In the genomic region with DNA sequence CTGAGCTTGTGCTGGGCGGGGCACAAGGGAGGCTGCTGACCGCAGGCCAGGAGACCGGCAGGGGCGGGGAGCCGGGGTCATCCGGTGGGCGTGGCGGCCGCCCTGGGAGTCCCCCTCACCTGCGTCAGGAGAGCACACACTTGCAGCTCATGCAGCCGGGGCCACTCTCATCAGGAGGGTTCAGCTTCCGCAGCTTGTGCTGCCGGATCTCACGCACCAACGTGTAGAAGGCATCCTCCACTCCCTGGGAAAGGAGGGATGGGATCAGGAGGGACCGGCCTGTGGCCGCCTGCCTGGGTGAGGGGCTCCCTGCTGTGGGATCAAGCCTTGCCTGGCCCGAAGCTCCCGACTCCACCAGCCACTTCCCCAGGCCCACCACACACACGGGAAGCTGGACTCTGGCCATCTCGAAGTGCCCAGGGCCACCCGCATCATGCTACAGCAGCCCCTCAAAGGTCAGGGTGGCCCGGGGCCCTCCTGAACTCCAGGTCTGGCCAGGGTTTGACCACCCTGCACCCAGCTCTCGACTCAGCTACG, we compare ENCODE assay signal across 21 cellular contexts. TPM values are rescaled to one million over a fixed set of nuclear protein-coding genes. Genes with fewer than 3 reads are reported as not detected.
DNase-seq lines count a peak whose midpoint lies in the region; ATAC-seq, FAIRE-seq and TF ChIP-seq lines count a peak whose summit lies in the region.
"Had no signal": no experiment of that assay in that cellular context is flagged by ENCODE, and none has a peak within 500 bp of the region (broad histone marks: within the 10 kb centered on the region; RNA-seq: fewer than 3 reads in every experiment).

No MANE protein-coding gene starts in this region.

- no peak overlapping the region for H3K9ac ChIP-seq in K562 (ENCODE audit: insufficient read depth in 1 of 2, low read depth in 2 of 2, low read length in 2 of 2)

- no peak for ATAC-seq in K562
- ATAC-seq in sciatic nerve = no peak
- ATAC-seq in GM18517 (IDR thresholded peaks at IDR 0.05; ENCODE audit: unreplicated experiment) = no peak
- no peak for ATAC-seq in GM18868 (IDR thresholded peaks at IDR 0.05; ENCODE audit: unreplicated experiment)
- ATAC-seq: GM23338, HCT116 had no signal

- no peak overlapping the region for H3K27ac Mint-ChIP-seq in Calu3 (ENCODE audit: unreplicated experiment)
- H3K27ac Mint-ChIP-seq: GM23338 had no signal

- peaks cover 7% of the 10 kb centered on the region for H3K4me1 Mint-ChIP-seq in Calu3 (ENCODE audit: low read depth, unreplicated experiment)

- BruUV-seq in Calu3 (replicated peaks; lab: Mats Ljungman, UMichigan) (no TSS peak), K562 (replicated peaks; lab: Mats Ljungman, UMichigan) (no TSS peak)

- H3K27ac ChIP-seq in K562 (ENCODE audit: extremely low read depth, low read depth, low read length) = no peak overlapping the region
- H3K27ac ChIP-seq: SJSA1 had no signal

- H3K4me2 ChIP-seq in K562 (ENCODE audit: insufficient read depth, low read length) = no peak overlapping the region
- H3K4me2 ChIP-seq: GM23338 had no signal

- peaks cover 17% of the 10 kb centered on the region for H3K79me2 ChIP-seq in K562 (ENCODE audit: control insufficient read depth, insufficient read depth, low read length)

- in situ Hi-C loops in K562 (cut with MboI) = no loop called here

- intact Hi-C loops in Calu3 (cut with micrococcal nuclease; ENCODE audit: unreplicated experiment) = no loop called here
- intact Hi-C loops in K562 (cut with micrococcal nuclease) = no loop called here
- intact Hi-C loops in sciatic nerve (cut with DNase I) = no loop called here

- no peak overlapping the region for H3K4me3 ChIP-seq in K562
- H3K4me3 ChIP-seq: GM23338, SJSA1 had no signal

- 0 out of 2 replicates have a peak, but pooled peaks cover 4% of the 10 kb centered on the region for H4K20me1 ChIP-seq in K562 (replicated peaks; ENCODE audit: control insufficient read depth, insufficient read depth, low read length)

- TF ChIP-seq EP300 in K562 (IDR thresholded peaks at IDR 0.05; ENCODE audit: low read length) = no peak

- no peaks in the 10 kb centered on the region for H3K27me3 Mint-ChIP-seq in Calu3 (ENCODE audit: unreplicated experiment)

- TF ChIP-seq RAD21 in K562 (CRISPR knock-in tag; conservative IDR thresholded peaks at IDR 0.05 in 1 of 2, IDR thresholded peaks at IDR 0.05 in 1 of 2) = no peak

- H3K36me3 ChIP-seq in K562 (ENCODE audit: control insufficient read depth, insufficient read depth, low read length) = peaks cover 35% of the 10 kb centered on the region; the same call in 1 of the 3 replicates

- TF ChIP-seq POLR2A in K562 (conservative IDR thresholded peaks at IDR 0.05) = 0 out of 2 replicates have a peak, but pooled peaks have one; percentile 4

- POLR2A ChIA-PET in K562 (lab: Yijun Ruan, JAX) = interaction anchor here (0.8 to 1.0 kb wide), 2 partner anchors 11 to 14 kb away, joined by 3 to 5 read pairs; no protein-coding TSS in a partner anchor

- H3K27me3 ChIP-seq in K562 (ENCODE audit: control insufficient read depth in 2 of 2, insufficient read depth in 2 of 2, low read length in 2 of 2) = no peaks in the 10 kb centered on the region
- H3K27me3 ChIP-seq: SJSA1 had no signal

- CTCF ChIA-PET in Calu3 (lab: Charles Lee) = no interaction called here
- CTCF ChIA-PET in K562 (lab: Yijun Ruan, JAX; ENCODE audit: low intra/inter-chr PET ratio) = no interaction called here

- peaks cover 15 to 84% of the 10 kb centered on the region in 2 experiments for H3K4me1 ChIP-seq in K562 (replicated peaks in 1 of 2; ENCODE audit: control insufficient read depth in 2 of 2, insufficient read depth in 2 of 2, low read length in 2 of 2)

- no peaks in the 10 kb centered on the region for H3K9me3 Mint-ChIP-seq in Calu3 (ENCODE audit: low read depth, unreplicated experiment)

- no peaks in the 10 kb centered on the region for H3K9me1 ChIP-seq in K562 (ENCODE audit: control insufficient read depth, insufficient read depth, low read length)

- H2AFZ ChIP-seq in K562 (ENCODE audit: low read depth, low read length) = no peak overlapping the region
- H2AFZ ChIP-seq: GM23338 had no signal

- H3K4me3 Mint-ChIP-seq in Calu3 (ENCODE audit: low read depth, unreplicated experiment) = peak overlapping the region; percentile 31

- no peak for TF ChIP-seq CTCF in Calu3 (IDR thresholded peaks at IDR 0.05; ENCODE audit: unreplicated experiment)
- TF ChIP-seq CTCF in K562 (IDR thresholded peaks at IDR 0.05 in 2 of 3, conservative IDR thresholded peaks at IDR 0.05 in 1 of 3; ENCODE audit: insufficient read depth in 2 of 3, low read depth in 1 of 3, low read length in 3 of 3) = no peak

- no peak for FAIRE-seq in K562 (lab: Jason Lieb, UNC)

- no peak for DNase-seq in Calu3
- DNase-seq in HT-29 (ENCODE audit: low spot score) = peak; percentile 64
- peak in 1 of 4 experiments; percentile 20 for DNase-seq in K562 (ENCODE audit: extremely low read depth in 1 of 4, low spot score in 3 of 4)
- DNase-seq in sciatic nerve (ENCODE audit: low spot score) = peak; percentile 57
- no peak for DNase-seq in AG20443 (ENCODE audit: low spot score)
- DNase-seq: COR-L47, GF-D8, KBM-7, MV-4-11, NCI-H1417, NCI-H187, NCI-H2107, NCI-H2227 treated with DMSO at 0.1 percent for 48 hours, NCI-H510A treated with DMSO at 0.1 percent for 48 hours, NCI-H774, RPMI8226 had no signal

- H3K36me3 Mint-ChIP-seq in Calu3 (ENCODE audit: insufficient read depth, unreplicated experiment) = peaks cover 49% of the 10 kb centered on the region

- 96% methylated on average over 9 of the region's 25 CpGs for WGBS in K562 (ENCODE audit: insufficient coverage, low coverage, missing lambda C conversion rate)

- no peaks in the 10 kb centered on the region for H3K9me3 ChIP-seq in K562 (replicated peaks; ENCODE audit: control insufficient read depth, insufficient read depth, low read depth, low read length)
- H3K9me3 ChIP-seq: SJSA1 had no signal

RNA-seq across cellular contexts. Expression of a gene that starts 2.8 kb away (rescaled TPM):
- 42.1 and 47.9 TPM in 2 replicates for total RNA-seq in Calu3 (2022)
- 217 and 259 TPM in 2 replicates for total RNA-seq in HT-29 (2014; rRNA removed; shearing (Covaris generic))
- 31.9 and 88.4 TPM in 2 replicates for total RNA-seq in K562 (2011; cell fraction: chromatin; rRNA removed; ENCODE audit: low replicate concordance)
- 70.2 and 80.9 TPM in 2 replicates for total RNA-seq in K562 (2011; cell fraction: nucleolus; rRNA removed)
- 37.3 and 47.9 TPM in 2 replicates for total RNA-seq in K562 (2011; cell fraction: nucleoplasm; rRNA removed)
- total RNA-seq in K562 (2014; rRNA removed) = 73.5 and 75.9 TPM in 2 replicates
- total RNA-seq in K562 (2014; rRNA removed; fragmentation: Illumina TruSeq; extraction: Trizol) = 11.3 and 16.8 TPM in 2 replicates
- total RNA-seq in K562 (2015; rRNA removed; fragmentation: Illumina TruSeq; extraction: Trizol) = 41.3 and 43.3 TPM in 2 replicates
- total RNA-seq in K562 (2021) = 64.9 and 68.5 TPM in 2 replicates
- polyA plus RNA-seq in K562 (2011; rRNA removed) = 29.6 and 34.9 TPM in 2 replicates
- polyA plus RNA-seq in K562 (2011; cell fraction: cytosol; rRNA removed) = 39.3 and 69.6 TPM in 2 replicates
- polyA plus RNA-seq in K562 (2011; cell fraction: nucleus; rRNA removed) = 98.3 and 113 TPM in 2 replicates
- polyA plus RNA-seq in K562 (2012) = 47.4 and 91.9 TPM in 2 replicates
- polyA plus RNA-seq in K562 (2014; fragmentation: Illumina TruSeq; extraction: Trizol) = 28.0 and 46.2 TPM in 2 replicates
- 1 to 10 TPM; 2.8 to 5.8 TPM for polyA plus RNA-seq in K562 (2014; fragmentation: Nextera tagmentation; extraction: Ambion mirVana)
- 52.0 and 61.3 TPM in 2 replicates for polyA plus RNA-seq in K562 (2014; rRNA removed)
- polyA minus RNA-seq in K562 (2011; rRNA and poly(A)+ RNA removed) = 17.3 and 37.2 TPM in 2 replicates
- polyA minus RNA-seq in K562 (2011; cell fraction: cytosol; rRNA and poly(A)+ RNA removed) = 18.2 and 20.6 TPM in 2 replicates
- 13.1 and 25.3 TPM in 2 replicates for polyA minus RNA-seq in K562 (2011; cell fraction: nucleus; rRNA and poly(A)+ RNA removed)
- total RNA-seq in sciatic nerve = 45.2 TPM

RNA-seq across cellular contexts. Expression of a gene that starts 4.7 kb away (rescaled TPM):
- total RNA-seq in Calu3 (2022) = 2.2 and 2.6 TPM in 2 replicates
- total RNA-seq in HT-29 (2014; rRNA removed; shearing (Covaris generic)) = 8.1 and 10.0 TPM in 2 replicates
- 8.0 and 39.1 TPM in 2 replicates for total RNA-seq in K562 (2011; cell fraction: chromatin; rRNA removed; ENCODE audit: low replicate concordance)
- total RNA-seq in K562 (2011; cell fraction: nucleolus; rRNA removed) = 24.1 and 24.3 TPM in 2 replicates
- 9.9 and 12.5 TPM in 2 replicates for total RNA-seq in K562 (2011; cell fraction: nucleoplasm; rRNA removed)
- 1.5 and 1.6 TPM in 2 replicates for total RNA-seq in K562 (2014; rRNA removed)
- 0.13 and 0.22 TPM in 2 replicates for total RNA-seq in K562 (2014; rRNA removed; fragmentation: Illumina TruSeq; extraction: Trizol)
- 1.0 and 1.3 TPM in 2 replicates for total RNA-seq in K562 (2015; rRNA removed; fragmentation: Illumina TruSeq; extraction: Trizol)
- total RNA-seq in K562 (2021) = 3.4 and 4.5 TPM in 2 replicates
- 1.0 and 1.6 TPM in 2 replicates for polyA plus RNA-seq in K562 (2011; rRNA removed)
- 0.84 and 3.6 TPM in 2 replicates for polyA plus RNA-seq in K562 (2011; cell fraction: cytosol; rRNA removed)
- polyA plus RNA-seq in K562 (2011; cell fraction: nucleus; rRNA removed) = 11.6 and 26.8 TPM in 2 replicates
- 3.3 and 10.8 TPM in 2 replicates for polyA plus RNA-seq in K562 (2012)
- 0.61 and 1.4 TPM in 2 replicates for polyA plus RNA-seq in K562 (2014; fragmentation: Illumina TruSeq; extraction: Trizol)
- polyA plus RNA-seq in K562 (2014; fragmentation: Nextera tagmentation; extraction: Ambion mirVana) = under 1 TPM in 1 of 2 experiments, not detected in 1; 0.03 TPM
- polyA plus RNA-seq in K562 (2014; rRNA removed) = 3.6 and 4.3 TPM in 2 replicates
- 0.45 and 0.77 TPM in 2 replicates for polyA minus RNA-seq in K562 (2011; rRNA and poly(A)+ RNA removed)
- polyA minus RNA-seq in K562 (2011; cell fraction: cytosol; rRNA and poly(A)+ RNA removed) = 0.86 and 1.1 TPM in 2 replicates
- 3.6 and 4.6 TPM in 2 replicates for polyA minus RNA-seq in K562 (2011; cell fraction: nucleus; rRNA and poly(A)+ RNA removed)
- total RNA-seq in sciatic nerve = 1.4 TPM

RNA-seq across cellular contexts. Expression of a gene that starts 25.5 kb away (rescaled TPM):
- total RNA-seq in Calu3 (2022) = 103 and 107 TPM in 2 replicates
- total RNA-seq in HT-29 (2014; rRNA removed; shearing (Covaris generic)) = 470 and 513 TPM in 2 replicates
- total RNA-seq in K562 (2011; cell fraction: chromatin; rRNA removed; ENCODE audit: low replicate concordance) = 70.8 and 222 TPM in 2 replicates
- total RNA-seq in K562 (2011; cell fraction: nucleolus; rRNA removed) = 197 and 200 TPM in 2 replicates
- total RNA-seq in K562 (2011; cell fraction: nucleoplasm; rRNA removed) = 94.3 and 102 TPM in 2 replicates
- total RNA-seq in K562 (2014; rRNA removed) = 159 and 178 TPM in 2 replicates
- total RNA-seq in K562 (2014; rRNA removed; fragmentation: Illumina TruSeq; extraction: Trizol) = 12.9 and 20.3 TPM in 2 replicates
- total RNA-seq in K562 (2015; rRNA removed; fragmentation: Illumina TruSeq; extraction: Trizol) = 97.2 and 102 TPM in 2 replicates
- total RNA-seq in K562 (2021) = 160 and 164 TPM in 2 replicates
- 38.5 and 71.1 TPM in 2 replicates for polyA plus RNA-seq in K562 (2011; rRNA removed)
- polyA plus RNA-seq in K562 (2011; cell fraction: cytosol; rRNA removed) = 53.4 and 159 TPM in 2 replicates
- 178 and 263 TPM in 2 replicates for polyA plus RNA-seq in K562 (2011; cell fraction: nucleus; rRNA removed)
- 144 and 249 TPM in 2 replicates for polyA plus RNA-seq in K562 (2012)
- 44.3 and 107 TPM in 2 replicates for polyA plus RNA-seq in K562 (2014; fragmentation: Illumina TruSeq; extraction: Trizol)
- polyA plus RNA-seq in K562 (2014; fragmentation: Nextera tagmentation; extraction: Ambion mirVana) = 10 to 100 TPM in 1 of 2 experiments, 1 to 10 TPM in 1; 2.5 to 11.8 TPM
- polyA plus RNA-seq in K562 (2014; rRNA removed) = 104 and 114 TPM in 2 replicates
- 18.1 and 34.7 TPM in 2 replicates for polyA minus RNA-seq in K562 (2011; rRNA and poly(A)+ RNA removed)
- 72.0 and 82.7 TPM in 2 replicates for polyA minus RNA-seq in K562 (2011; cell fraction: cytosol; rRNA and poly(A)+ RNA removed)
- 72.2 and 76.6 TPM in 2 replicates for polyA minus RNA-seq in K562 (2011; cell fraction: nucleus; rRNA and poly(A)+ RNA removed)
- 134 TPM for total RNA-seq in sciatic nerve

RNA-seq across cellular contexts. Expression of a gene that starts 28.0 kb away (rescaled TPM):
- total RNA-seq in Calu3 (2022) = 7.2 and 7.8 TPM in 2 replicates
- 5.3 and 6.9 TPM in 2 replicates for total RNA-seq in HT-29 (2014; rRNA removed; shearing (Covaris generic))
- 3.8 and 17.0 TPM in 2 replicates for total RNA-seq in K562 (2011; cell fraction: chromatin; rRNA removed; ENCODE audit: low replicate concordance)
- 10.9 and 14.7 TPM in 2 replicates for total RNA-seq in K562 (2011; cell fraction: nucleolus; rRNA removed)
- total RNA-seq in K562 (2011; cell fraction: nucleoplasm; rRNA removed) = 6.7 and 8.2 TPM in 2 replicates
- 2.0 and 2.9 TPM in 2 replicates for total RNA-seq in K562 (2014; rRNA removed)
- total RNA-seq in K562 (2014; rRNA removed; fragmentation: Illumina TruSeq; extraction: Trizol) = 0.19 TPM in 1 of 2 replicates, not detected in the other
- total RNA-seq in K562 (2015; rRNA removed; fragmentation: Illumina TruSeq; extraction: Trizol) = 0.98 and 1.1 TPM in 2 replicates
- total RNA-seq in K562 (2021) = 3.5 and 3.9 TPM in 2 replicates
- polyA plus RNA-seq in K562 (2011; rRNA removed) = 1.1 and 2.8 TPM in 2 replicates
- polyA plus RNA-seq in K562 (2011; cell fraction: cytosol; rRNA removed) = 1.3 and 3.2 TPM in 2 replicates
- polyA plus RNA-seq in K562 (2011; cell fraction: nucleus; rRNA removed) = 28.7 and 36.1 TPM in 2 replicates
- polyA plus RNA-seq in K562 (2012) = 3.2 and 9.3 TPM in 2 replicates
- polyA plus RNA-seq in K562 (2014; fragmentation: Illumina TruSeq; extraction: Trizol) = 0.48 and 0.98 TPM in 2 replicates
- polyA plus RNA-seq in K562 (2014; fragmentation: Nextera tagmentation; extraction: Ambion mirVana) = not detected
- 1.8 and 4.2 TPM in 2 replicates for polyA plus RNA-seq in K562 (2014; rRNA removed)
- 0.14 and 0.30 TPM in 2 replicates for polyA minus RNA-seq in K562 (2011; rRNA and poly(A)+ RNA removed)
- polyA minus RNA-seq in K562 (2011; cell fraction: cytosol; rRNA and poly(A)+ RNA removed) = 1.2 and 1.4 TPM in 2 replicates
- 4.0 and 6.1 TPM in 2 replicates for polyA minus RNA-seq in K562 (2011; cell fraction: nucleus; rRNA and poly(A)+ RNA removed)
- total RNA-seq in sciatic nerve = 1.3 TPM

RNA-seq across cellular contexts. Expression of a gene that starts 28.2 kb away (rescaled TPM):
- total RNA-seq in Calu3 (2022) = 93.3 and 100 TPM in 2 replicates
- total RNA-seq in HT-29 (2014; rRNA removed; shearing (Covaris generic)) = 515 and 552 TPM in 2 replicates
- 15.6 and 50.0 TPM in 2 replicates for total RNA-seq in K562 (2011; cell fraction: chromatin; rRNA removed; ENCODE audit: low replicate concordance)
- 73.5 and 76.5 TPM in 2 replicates for total RNA-seq in K562 (2011; cell fraction: nucleolus; rRNA removed)
- 28.3 and 32.9 TPM in 2 replicates for total RNA-seq in K562 (2011; cell fraction: nucleoplasm; rRNA removed)
- 45.2 and 50.3 TPM in 2 replicates for total RNA-seq in K562 (2014; rRNA removed)
- 1.1 and 2.2 TPM in 2 replicates for total RNA-seq in K562 (2014; rRNA removed; fragmentation: Illumina TruSeq; extraction: Trizol)
- total RNA-seq in K562 (2015; rRNA removed; fragmentation: Illumina TruSeq; extraction: Trizol) = 16.2 and 18.6 TPM in 2 replicates
- total RNA-seq in K562 (2021) = 30.5 and 31.7 TPM in 2 replicates
- 19.8 and 30.3 TPM in 2 replicates for polyA plus RNA-seq in K562 (2011; rRNA removed)
- 43.4 and 94.2 TPM in 2 replicates for polyA plus RNA-seq in K562 (2011; cell fraction: cytosol; rRNA removed)
- 170 and 239 TPM in 2 replicates for polyA plus RNA-seq in K562 (2011; cell fraction: nucleus; rRNA removed)
- polyA plus RNA-seq in K562 (2012) = 27.7 and 32.0 TPM in 2 replicates
- polyA plus RNA-seq in K562 (2014; fragmentation: Illumina TruSeq; extraction: Trizol) = 3.0 and 17.0 TPM in 2 replicates
- polyA plus RNA-seq in K562 (2014; fragmentation: Nextera tagmentation; extraction: Ambion mirVana) = under 1 TPM; 0.41 to 0.92 TPM
- 44.3 and 52.7 TPM in 2 replicates for polyA plus RNA-seq in K562 (2014; rRNA removed)
- 2.7 and 4.7 TPM in 2 replicates for polyA minus RNA-seq in K562 (2011; rRNA and poly(A)+ RNA removed)
- polyA minus RNA-seq in K562 (2011; cell fraction: cytosol; rRNA and poly(A)+ RNA removed) = 10.8 and 13.3 TPM in 2 replicates
- polyA minus RNA-seq in K562 (2011; cell fraction: nucleus; rRNA and poly(A)+ RNA removed) = 18.8 and 21.8 TPM in 2 replicates
- total RNA-seq in sciatic nerve = 7.5 TPM

Comparison
In these comparisons a context has a peak if more than half of its experiments do, and no peak if none do; other contexts are left out.
1. DNase-seq: peak in HT-29 (single experiment) and sciatic nerve (single experiment); none in Calu3 (single experiment) and AG20443 (single experiment).